Comparison of ENCODE assay signal across 18 cellular contexts in the genomic region with DNA sequence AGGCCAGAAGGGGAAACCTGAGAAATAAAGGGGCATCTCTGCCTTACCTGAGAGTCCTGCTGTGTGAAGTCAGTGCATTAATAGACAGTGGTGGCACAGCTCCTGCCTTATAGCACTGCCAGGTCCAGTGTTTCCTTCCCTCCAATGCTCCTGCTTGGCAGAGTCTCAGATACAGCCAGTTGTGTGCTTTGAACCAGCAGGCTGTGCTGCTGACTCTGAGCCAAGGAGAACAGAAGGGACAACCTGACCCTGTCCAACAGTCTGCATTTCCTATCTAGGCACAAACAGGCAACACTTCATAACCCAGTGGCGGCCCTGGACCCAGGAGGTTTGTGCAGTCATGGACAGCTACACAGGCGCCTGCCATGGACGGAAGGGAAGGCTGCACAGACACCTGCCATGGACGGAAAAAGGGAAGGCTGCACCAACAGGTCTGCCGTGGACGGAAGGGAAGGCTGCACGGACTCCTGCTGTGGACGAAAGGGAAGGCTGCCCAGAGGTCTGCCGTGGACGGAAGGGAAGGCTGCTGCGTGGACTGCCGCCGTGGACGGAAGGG. TPM values are rescaled to one million over a fixed set of nuclear protein-coding genes. Genes with fewer than 3 reads are reported as not detected.
A peak's percentile ranks its signal among the peaks of the same experiment; 100 is the strongest.
DNase-seq lines count a peak whose midpoint lies in the region; ATAC-seq, FAIRE-seq and TF ChIP-seq lines count a peak whose summit lies in the region.
"Had no signal": no experiment of that assay in that cellular context is flagged by ENCODE, and none has a peak within 500 bp of the region (broad histone marks: within the 10 kb centered on the region; RNA-seq: fewer than 3 reads in every experiment).

No MANE protein-coding gene starts in this region.

- H3K27me3 Mint-ChIP-seq in glutamatergic neuron (ENCODE audit: unreplicated experiment) = peaks cover 10% of the 10 kb centered on the region
- no peaks in the 10 kb centered on the region for H3K27me3 Mint-ChIP-seq in activated T-helper 2 cell treated with anti-CD3 and anti-CD28 coated beads, Interferon-gamma antibody, Interleukin-2, Interleukin-4, amounts not matched to agents 10 μg/mL and 5 μg/mL and 100 μg/mL, durations not matched to agents 14 hours and 24 hours and 36 hours (ENCODE audit: low read depth)

- TF ChIP-seq EP300 in HepG2 (IDR thresholded peaks at IDR 0.05; ENCODE audit: low read depth in 2 of 2, low read length in 2 of 2) (no peak), HepG2 (CRISPR knock-in tag; IDR thresholded peaks at IDR 0.05; ENCODE audit: borderline replicate concordance) (no peak)

- no peak overlapping the region for H2BK12ac ChIP-seq in trophoblast cell (ENCODE audit: low read length)

- no peak overlapping the region for H2BK120ac ChIP-seq in trophoblast cell (ENCODE audit: insufficient read depth, low read length, poor library complexity)

- H3K9me3 Mint-ChIP-seq in glutamatergic neuron (ENCODE audit: unreplicated experiment) = peaks cover 2% of the 10 kb centered on the region
- no peaks in the 10 kb centered on the region for H3K9me3 Mint-ChIP-seq in activated T-helper 2 cell treated with anti-CD3 and anti-CD28 coated beads, Interferon-gamma antibody, Interleukin-2, Interleukin-4, amounts not matched to agents 10 μg/mL and 5 μg/mL and 100 μg/mL, durations not matched to agents 14 hours and 24 hours and 36 hours

- TF ChIP-seq POLR2A in right lobe of liver (IDR thresholded peaks at IDR 0.05) (no peak), HepG2 (IDR thresholded peaks at IDR 0.05; ENCODE audit: insufficient read depth in 1 of 2, low read depth in 2 of 2, low read length in 2 of 2) (no peak)

- no TSS peak for BruUV-seq in HepG2 (replicated peaks; lab: Mats Ljungman, UMichigan)

- no peak overlapping the region for H3K4me2 ChIP-seq in HepG2 (ENCODE audit: low read depth, low read length)
- no peak overlapping the region for H3K4me2 ChIP-seq in trophoblast cell (ENCODE audit: low read length)
- H3K4me2 ChIP-seq: PC-9 had no signal

- FAIRE-seq in HepG2 (lab: Jason Lieb, UNC) = no peak
- FAIRE-seq: A204.1, HTR-8/SVneo had no signal

- no peak overlapping the region for H3K27ac ChIP-seq in right lobe of liver
- H3K27ac ChIP-seq in HepG2 (ENCODE audit: extremely low read length, insufficient read depth, low read length) = no peak overlapping the region
- no peak overlapping the region for H3K27ac ChIP-seq in coronary artery
- H3K27ac ChIP-seq in trophoblast cell (ENCODE audit: low read depth, low read length) = no peak overlapping the region
- H3K27ac ChIP-seq: C4-2B, HL-60, PC-9 had no signal

- no peak overlapping the region for H2AFZ ChIP-seq in HepG2 (ENCODE audit: low read length)
- no peak overlapping the region for H2AFZ ChIP-seq in trophoblast cell (ENCODE audit: insufficient read depth, low read length, poor library complexity)
- H2AFZ ChIP-seq: PC-9 had no signal

- DNase-seq in right lobe of liver = no peak
- DNase-seq in HepG2 (ENCODE audit: low spot score) = no peak
- peak; percentile 8 for DNase-seq in glutamatergic neuron
- DNase-seq in midbrain (lab: John Stamatoyannopoulos, UW) = peak; percentile 8
- DNase-seq in coronary artery (ENCODE audit: low spot score) = no peak
- DNase-seq in trophoblast cell = no peak
- no peak for DNase-seq in activated T-helper 2 cell treated with anti-CD3 and anti-CD28 coated beads, Interferon-gamma antibody, Interleukin-2, Interleukin-4, amounts not matched to agents 10 μg/mL and 5 μg/mL and 100 μg/mL, durations not matched to agents 14 hours and 24 hours and 36 hours (ENCODE audit: low spot score)
- DNase-seq: DMS153, NCI-H1417, NCI-H2029, NCI-H2171, NCI-H774, PC-9 had no signal

- no peak overlapping the region for H4K8ac ChIP-seq in trophoblast cell (ENCODE audit: low read depth, low read length)

- no peaks in the 10 kb centered on the region for H4K20me1 ChIP-seq in HepG2 (ENCODE audit: insufficient read depth, low read length)

- H2BK5ac ChIP-seq in trophoblast cell (ENCODE audit: low read depth, low read length, poor library complexity) = no peak overlapping the region

- no peak overlapping the region for H4K91ac ChIP-seq in trophoblast cell (ENCODE audit: low read depth, low read length)

- no peak overlapping the region for H3K9ac ChIP-seq in HepG2 (ENCODE audit: insufficient read depth, low read depth, low read length)
- H3K9ac ChIP-seq in trophoblast cell (ENCODE audit: low read length) = no peak overlapping the region

- CTCF ChIA-PET in HepG2 (lab: Yijun Ruan, JAX; ENCODE audit: low intra/inter-chr PET ratio, low total read pairs) = no interaction called here

- no peak overlapping the region for H3K4me3 Mint-ChIP-seq in glutamatergic neuron (ENCODE audit: unreplicated experiment)
- no peak overlapping the region for H3K4me3 Mint-ChIP-seq in activated T-helper 2 cell treated with anti-CD3 and anti-CD28 coated beads, Interferon-gamma antibody, Interleukin-2, Interleukin-4, amounts not matched to agents 10 μg/mL and 5 μg/mL and 100 μg/mL, durations not matched to agents 14 hours and 24 hours and 36 hours (ENCODE audit: low read depth)

- no peak overlapping the region for H3K4ac ChIP-seq in trophoblast cell (ENCODE audit: low read depth, low read length)

- H3K14ac ChIP-seq in trophoblast cell (ENCODE audit: low read length) = no peak overlapping the region

- H3K36me3 Mint-ChIP-seq in glutamatergic neuron (ENCODE audit: unreplicated experiment) = no peaks in the 10 kb centered on the region
- H3K36me3 Mint-ChIP-seq in activated T-helper 2 cell treated with anti-CD3 and anti-CD28 coated beads, Interferon-gamma antibody, Interleukin-2, Interleukin-4, amounts not matched to agents 10 μg/mL and 5 μg/mL and 100 μg/mL, durations not matched to agents 14 hours and 24 hours and 36 hours (ENCODE audit: low read depth) = no peaks in the 10 kb centered on the region

- no peak overlapping the region for H3K18ac ChIP-seq in trophoblast cell (ENCODE audit: low read length)

- TF ChIP-seq RAD21 in HepG2 (CRISPR knock-in tag; IDR thresholded peaks at IDR 0.05) = no peak

- peaks cover 7% of the 10 kb centered on the region for H3K4me1 Mint-ChIP-seq in glutamatergic neuron (ENCODE audit: low read depth, unreplicated experiment)
- peaks cover 4% of the 10 kb centered on the region for H3K4me1 Mint-ChIP-seq in activated T-helper 2 cell treated with anti-CD3 and anti-CD28 coated beads, Interferon-gamma antibody, Interleukin-2, Interleukin-4, amounts not matched to agents 10 μg/mL and 5 μg/mL and 100 μg/mL, durations not matched to agents 14 hours and 24 hours and 36 hours (ENCODE audit: low read depth)

- POLR2A ChIA-PET in HepG2 (lab: Yijun Ruan, JAX) = no interaction called here

- H3K9me3 ChIP-seq in right lobe of liver (no peaks in the 10 kb centered on the region), HepG2 (ENCODE audit: low read length) (no peaks in the 10 kb centered on the region), trophoblast cell (ENCODE audit: insufficient read depth, low read depth, low read length) (no peaks in the 10 kb centered on the region)
- H3K9me3 ChIP-seq: HAP-1 had no signal

- TF ChIP-seq CTCF in right lobe of liver (IDR thresholded peaks at IDR 0.05) = no peak
- TF ChIP-seq CTCF in HepG2 (CRISPR knock-in tag; IDR thresholded peaks at IDR 0.05) = no peak
- TF ChIP-seq CTCF in glutamatergic neuron (IDR thresholded peaks at IDR 0.05; ENCODE audit: partially characterized antibody, unreplicated experiment) = no peak
- TF ChIP-seq CTCF in coronary artery (IDR thresholded peaks at IDR 0.05) = no peak

- in situ Hi-C loops in HepG2 (cut with HindIII; ENCODE audit: extremely low pct_ligation_motif_present, low pct_unique_long_range_greater_than_20kb) = no loop called here

- no peaks in the 10 kb centered on the region for H3K79me1 ChIP-seq in trophoblast cell (ENCODE audit: low read length)

- H3K4me3 ChIP-seq in right lobe of liver (no peak overlapping the region), HepG2 (replicated peaks in 1 of 3; ENCODE audit: insufficient read depth in 1 of 3, low read depth in 2 of 3, low read length in 3 of 3) (no peak overlapping the region), coronary artery (no peak overlapping the region), trophoblast cell (ENCODE audit: low read depth, low read length) (no peak overlapping the region)
- H3K4me3 ChIP-seq: HAP-1, PC-9 had no signal

- H3K79me2 ChIP-seq in HepG2 (ENCODE audit: insufficient read depth, low read length) = no peaks in the 10 kb centered on the region
- H3K79me2 ChIP-seq in trophoblast cell (ENCODE audit: control insufficient read depth, insufficient read depth, low read length, poor library complexity) = no peaks in the 10 kb centered on the region

- ATAC-seq in right lobe of liver (peak in 3 of 4 donors; percentile 14 to 24 (median 22)), HepG2 (no peak)

- H3K27ac Mint-ChIP-seq in glutamatergic neuron (ENCODE audit: unreplicated experiment) = no peak overlapping the region
- no peak overlapping the region for H3K27ac Mint-ChIP-seq in activated T-helper 2 cell treated with anti-CD3 and anti-CD28 coated beads, Interferon-gamma antibody, Interleukin-2, Interleukin-4, amounts not matched to agents 10 μg/mL and 5 μg/mL and 100 μg/mL, durations not matched to agents 14 hours and 24 hours and 36 hours

- no peak overlapping the region for H2AK5ac ChIP-seq in trophoblast cell (ENCODE audit: low read length)

- H3K23ac ChIP-seq in trophoblast cell (ENCODE audit: low read length) = no peak overlapping the region

- intact Hi-C loops in right lobe of liver (cut with DNase I) = no loop called here
- intact Hi-C loops in HepG2 (cut with micrococcal nuclease; ENCODE audit: unreplicated experiment) = no loop called here
- intact Hi-C loops in activated T-helper 2 cell treated with anti-CD3 and anti-CD28 coated beads, Interferon-gamma antibody, Interleukin-2, Interleukin-4, amounts not matched to agents 10 μg/mL and 5 μg/mL and 100 μg/mL, durations not matched to agents 14 hours and 24 hours and 36 hours (cut with micrococcal nuclease) = no loop called here

- H4K12ac ChIP-seq in trophoblast cell (ENCODE audit: low read depth, low read length) = no peak overlapping the region

- no peaks in the 10 kb centered on the region for H3K4me1 ChIP-seq in right lobe of liver
- H3K4me1 ChIP-seq in HepG2 (ENCODE audit: insufficient read depth, low read length) = no peaks in the 10 kb centered on the region
- H3K4me1 ChIP-seq in trophoblast cell (ENCODE audit: control insufficient read depth in 1 of 2, insufficient read depth in 2 of 2, low read length in 2 of 2) = no peaks in the 10 kb centered on the region
- H3K4me1 ChIP-seq: HAP-1 had no signal

- 77% methylated on average over 3 of the region's 14 CpGs for WGBS in right lobe of liver (ENCODE audit: insufficient coverage, low coverage, low lambda C conversion rate, missing lambda C conversion rate)
- WGBS in HepG2 (ENCODE audit: low lambda C conversion rate) = 97% methylated on average over 14 of the region's 14 CpGs
- WGBS in trophoblast cell (ENCODE audit: extremely low coverage, insufficient coverage, insufficient read length) = no CpG with 5 or more reads among the region's 14 CpGs

- H3K36me3 ChIP-seq in right lobe of liver (no peaks in the 10 kb centered on the region), HepG2 (replicated peaks in 1 of 2; ENCODE audit: control insufficient read depth in 1 of 2, insufficient read depth in 2 of 2, low read length in 2 of 2) (peaks cover 0 to 7% of the 10 kb centered on the region in 2 experiments; a peak in 1 of 5 replicates), trophoblast cell (ENCODE audit: control insufficient read depth in 1 of 2, insufficient read depth in 2 of 2, low read length in 2 of 2) (no peaks in the 10 kb centered on the region)
- H3K36me3 ChIP-seq: HAP-1 had no signal

- no peaks in the 10 kb centered on the region for H3K27me3 ChIP-seq in right lobe of liver
- H3K27me3 ChIP-seq in HepG2 (ENCODE audit: control insufficient read depth in 1 of 2, insufficient read depth in 2 of 2, low read length in 2 of 2) = no peaks in the 10 kb centered on the region
- no peaks in the 10 kb centered on the region for H3K27me3 ChIP-seq in trophoblast cell (ENCODE audit: insufficient read depth, low read length)

RNA-seq across cellular contexts. Expression of a gene that starts 33.9 kb away (rescaled TPM):
- total RNA-seq in right lobe of liver (1 to 10 TPM; 2.0 to 8.7 (median 5.6) TPM), HepG2 (2016; rRNA removed; fragmentation: Illumina TruSeq; extraction: Trizol) (8.5 and 16.6 TPM in 2 replicates), glutamatergic neuron (ENCODE audit: unreplicated experiment) (110 TPM)
- 1.1 TPM in 2 replicates for total RNA-seq in HepG2 (2016; cell fraction: cytosol; rRNA removed; fragmentation: Illumina TruSeq; extraction: Trizol; ENCODE audit: low read depth)
- 7.0 and 17.7 TPM in 2 replicates for total RNA-seq in HepG2 (2016; cell fraction: insoluble cytoplasmic fraction; rRNA removed; fragmentation: Illumina TruSeq; extraction: Trizol)
- 4.5 and 5.2 TPM in 2 replicates for total RNA-seq in HepG2 (2016; cell fraction: membrane; rRNA removed; fragmentation: Illumina TruSeq; extraction: Trizol)
- total RNA-seq in HepG2 (2016; cell fraction: nucleus; rRNA removed; fragmentation: Illumina TruSeq; extraction: Trizol) = 21.4 and 25.4 TPM in 2 replicates
- 18.2 and 29.9 TPM in 2 replicates for polyA plus RNA-seq in HepG2 (2011; rRNA removed)
- polyA plus RNA-seq in HepG2 (2011; cell fraction: cytosol; rRNA removed) = 11.5 and 17.1 TPM in 2 replicates
- 87.4 and 104 TPM in 2 replicates for polyA plus RNA-seq in HepG2 (2011; cell fraction: nucleus; rRNA removed)
- 12.1 and 17.5 TPM in 2 replicates for polyA plus RNA-seq in HepG2 (2012)
- polyA plus RNA-seq in HepG2 (2016; cell fraction: cytosol; fragmentation: Illumina TruSeq; extraction: Trizol; ENCODE audit: low read depth) = 0.60 and 0.61 TPM in 2 replicates
- polyA plus RNA-seq in HepG2 (2016; cell fraction: insoluble cytoplasmic fraction; fragmentation: Illumina TruSeq; extraction: Trizol; ENCODE audit: low read depth) = 4.2 and 7.1 TPM in 2 replicates
- polyA plus RNA-seq in HepG2 (2016; cell fraction: membrane; fragmentation: Illumina TruSeq; extraction: Trizol; ENCODE audit: low read depth) = 1.3 and 3.0 TPM in 2 replicates
- 40.0 and 50.7 TPM in 2 replicates for polyA plus RNA-seq in HepG2 (2016; cell fraction: nucleus; fragmentation: Illumina TruSeq; extraction: Trizol; ENCODE audit: insufficient read depth, low read depth)
- 45.3 and 67.9 TPM in 2 replicates for polyA minus RNA-seq in HepG2 (2011; rRNA and poly(A)+ RNA removed; ENCODE audit: low replicate concordance)
- 16.4 and 17.6 TPM in 2 replicates for polyA minus RNA-seq in HepG2 (2011; cell fraction: cytosol; rRNA and poly(A)+ RNA removed)
- 24.8 and 26.2 TPM in 2 replicates for polyA minus RNA-seq in HepG2 (2011; cell fraction: nucleus; rRNA and poly(A)+ RNA removed)
- polyA plus RNA-seq in trophoblast cell (2013) = 32.2 and 33.7 TPM in 2 replicates
- 17.2 and 18.9 TPM in 2 replicates for total RNA-seq in activated T-helper 2 cell treated with anti-CD3 and anti-CD28 coated beads, Interferon-gamma antibody, Interleukin-2, Interleukin-4, amounts not matched to agents 10 μg/mL and 5 μg/mL and 100 μg/mL, durations not matched to agents 14 hours and 24 hours and 36 hours

Comparison
In these comparisons a context has a peak if more than half of its experiments do, and no peak if none do; other contexts are left out.
1. DNase-seq: peak in glutamatergic neuron (single experiment) and midbrain (single experiment); none in right lobe of liver (0 of 3), HepG2 (single experiment), coronary artery (single experiment), trophoblast cell (0 of 2) and activated T-helper 2 cell treated with anti-CD3 and anti-CD28 coated beads, Interferon-gamma antibody, Interleukin-2, Interleukin-4, amounts not matched to agents 10 μg/mL and 5 μg/mL and 100 μg/mL, durations not matched to agents 14 hours and 24 hours and 36 hours (single experiment).